In genomic region chr16:85554114-85554790, GRCh38 we compare ENCODE assay signal across 8 cellular contexts. TPM values are rescaled to one million over a fixed set of nuclear protein-coding genes. Genes with fewer than 3 reads are reported as not detected.
DNase-seq lines count a peak whose midpoint lies in the region; ATAC-seq lines count a peak whose summit lies in the region.

No MANE protein-coding gene starts in this region.

- peaks cover 44% of the 10 kb centered on the region for H3K27me3 ChIP-seq in ectodermal cell (ENCODE audit: control insufficient read depth, insufficient read depth, low read length, poor library complexity, severe bottlenecking)

- H3K4me1 ChIP-seq in ectodermal cell (ENCODE audit: control insufficient read depth, insufficient read depth, low read length): peaks cover 37% of the 10 kb centered on the region

- no peaks in the 10 kb centered on the region for H3K36me3 ChIP-seq in ectodermal cell (ENCODE audit: control insufficient read depth, insufficient read depth, low read length)

- no peaks in the 10 kb centered on the region for H3K9me3 ChIP-seq in ectodermal cell (ENCODE audit: control insufficient read depth, low read length)

- ATAC-seq in HG02970 (IDR thresholded peaks at IDR 0.05; ENCODE audit: low FRiP score, unreplicated experiment): peak; percentile 41

- peak overlapping the region; percentile 67 for H3K4me3 ChIP-seq in ectodermal cell (ENCODE audit: insufficient read depth, low read depth, low read length)

- WGBS in ectodermal cell, 2 experiments: 1% methylated on average over 29 to 32 of the region's 35 CpGs

- DNase-seq in NK-92 treated with Interleukin-12 subunit alpha and Interleukin-12 subunit beta, amount 100 ng/mL, for 24 hours (lab: John Stamatoyannopoulos, UW): peak; percentile 75
- DNase-seq in NK-92 (lab: John Stamatoyannopoulos, UW; ENCODE audit: unreplicated experiment) (no peak), NCI-H526 (lab: John Stamatoyannopoulos, UW) (peak; percentile 64 to 72), lung microvascular endothelial cell (ENCODE audit: low read depth in 2 of 2) (peak; percentile 49 to 64)
- peak; percentile 38 to 71 for DNase-seq in activated CD4-positive, alpha-beta T cell treated with anti-CD3 and anti-CD28 coated beads, Interleukin-2, amount 50 U/mL, for 24 hours (ENCODE audit: low read depth in 1 of 2, low spot score in 1 of 2)
- DNase-seq in stimulated activated CD4-positive, alpha-beta T cell treated with anti-CD3 and anti-CD28 coated beads, TNF-alpha, amount 100 ng/mL, for 48 hours (ENCODE audit: low read depth in 3 of 3): peak; percentile 55 to 70 (median 66)

- H3K27ac ChIP-seq in ectodermal cell (ENCODE audit: insufficient read depth, low read depth, low read length, poor library complexity, severe bottlenecking): peak overlapping the region; percentile 87

RNA-seq across cellular contexts. Expression of gene GSE1, which starts 58.9 kb away (rescaled TPM):
- 22.2 TPM for polyA plus RNA-seq in ectodermal cell (2013, experiment 1 of 4)
- 29.1 TPM for polyA plus RNA-seq in ectodermal cell (2013, experiment 2 of 4)
- polyA plus RNA-seq in ectodermal cell (2013, experiment 3 of 4): 22.7 TPM
- 23.8 TPM for polyA plus RNA-seq in ectodermal cell (2013, experiment 4 of 4)
- total RNA-seq in lung microvascular endothelial cell: 6.5 and 12.1 TPM in 2 replicates
